14 cellular contexts compared by ENCODE assay signal in genomic region chr4:20271954-20272353, GRCh38.
"Had no signal": no experiment of that assay in that cellular context is flagged by ENCODE, and none has a peak within 500 bp of the region (broad histone marks: within the 10 kb centered on the region; RNA-seq: fewer than 3 reads in every experiment).

No MANE protein-coding gene starts in this region.

- H3K4me1 Mint-ChIP-seq: activated naive CD4-positive, alpha-beta T cell treated with anti-CD3 and anti-CD28 coated beads, Interleukin-2, amount 50 U/mL, for 24 hours; stimulated activated effector memory CD8-positive, alpha-beta T cell treated with anti-CD3 and anti-CD28 coated beads, Interleukin-12 subunit alpha, Interleukin-12 subunit beta, amount 100 ng/mL, for 72 hours had no signal

- H3K36me3 ChIP-seq: brain microvascular endothelial cell, lower lobe of right lung, right atrium auricular region, thyroid gland, uterus had no signal

- H3K4me3 ChIP-seq: lower lobe of right lung, right atrium auricular region, thyroid gland, uterus had no signal

- H3K36me3 Mint-ChIP-seq: activated naive CD4-positive, alpha-beta T cell treated with anti-CD3 and anti-CD28 coated beads, Interleukin-2, amount 50 U/mL, for 24 hours; stimulated activated effector memory CD8-positive, alpha-beta T cell treated with anti-CD3 and anti-CD28 coated beads, Interleukin-12 subunit alpha, Interleukin-12 subunit beta, amount 100 ng/mL, for 72 hours had no signal

- H3K9me3 Mint-ChIP-seq: endodermal cell; mesothelial cell of epicardium; stimulated activated effector memory CD8-positive, alpha-beta T cell treated with anti-CD3 and anti-CD28 coated beads, Interleukin-12 subunit alpha, Interleukin-12 subunit beta, amount 100 ng/mL, for 72 hours had no signal

- H3K4me3 Mint-ChIP-seq: activated naive CD4-positive, alpha-beta T cell treated with anti-CD3 and anti-CD28 coated beads, Interleukin-2, amount 50 U/mL, for 24 hours; endodermal cell; mesothelial cell of epicardium; stimulated activated effector memory CD8-positive, alpha-beta T cell treated with anti-CD3 and anti-CD28 coated beads, Interleukin-12 subunit alpha, Interleukin-12 subunit beta, amount 100 ng/mL, for 72 hours had no signal

- H3K27ac Mint-ChIP-seq: activated naive CD4-positive, alpha-beta T cell treated with anti-CD3 and anti-CD28 coated beads, Interleukin-2, amount 50 U/mL, for 24 hours; endodermal cell; mesothelial cell of epicardium; stimulated activated effector memory CD8-positive, alpha-beta T cell treated with anti-CD3 and anti-CD28 coated beads, Interleukin-12 subunit alpha, Interleukin-12 subunit beta, amount 100 ng/mL, for 72 hours had no signal

- DNase-seq: activated CD4-positive, alpha-beta T cell treated with anti-CD3 and anti-CD28 coated beads, Interleukin-2, amount 50 U/mL, for 1 hour; activated T-cell treated with anti-CD3 and anti-CD28 coated beads, Interleukin-2, amount 50 U/mL, for 1 hour; amniotic stem cell; brain microvascular endothelial cell; endodermal cell; erythroblast; lower lobe of right lung; small intestine; thyroid gland; uterus had no signal

- H3K27me3 ChIP-seq: brain microvascular endothelial cell, right atrium auricular region, thyroid gland, uterus had no signal

- H3K9me3 ChIP-seq: lower lobe of right lung, right atrium auricular region, thyroid gland, uterus had no signal

- H3K4me1 ChIP-seq: right atrium auricular region, thyroid gland, uterus had no signal

- H3K27ac ChIP-seq: brain microvascular endothelial cell, lower lobe of right lung, right atrium auricular region, thyroid gland had no signal
